In the genomic region with DNA sequence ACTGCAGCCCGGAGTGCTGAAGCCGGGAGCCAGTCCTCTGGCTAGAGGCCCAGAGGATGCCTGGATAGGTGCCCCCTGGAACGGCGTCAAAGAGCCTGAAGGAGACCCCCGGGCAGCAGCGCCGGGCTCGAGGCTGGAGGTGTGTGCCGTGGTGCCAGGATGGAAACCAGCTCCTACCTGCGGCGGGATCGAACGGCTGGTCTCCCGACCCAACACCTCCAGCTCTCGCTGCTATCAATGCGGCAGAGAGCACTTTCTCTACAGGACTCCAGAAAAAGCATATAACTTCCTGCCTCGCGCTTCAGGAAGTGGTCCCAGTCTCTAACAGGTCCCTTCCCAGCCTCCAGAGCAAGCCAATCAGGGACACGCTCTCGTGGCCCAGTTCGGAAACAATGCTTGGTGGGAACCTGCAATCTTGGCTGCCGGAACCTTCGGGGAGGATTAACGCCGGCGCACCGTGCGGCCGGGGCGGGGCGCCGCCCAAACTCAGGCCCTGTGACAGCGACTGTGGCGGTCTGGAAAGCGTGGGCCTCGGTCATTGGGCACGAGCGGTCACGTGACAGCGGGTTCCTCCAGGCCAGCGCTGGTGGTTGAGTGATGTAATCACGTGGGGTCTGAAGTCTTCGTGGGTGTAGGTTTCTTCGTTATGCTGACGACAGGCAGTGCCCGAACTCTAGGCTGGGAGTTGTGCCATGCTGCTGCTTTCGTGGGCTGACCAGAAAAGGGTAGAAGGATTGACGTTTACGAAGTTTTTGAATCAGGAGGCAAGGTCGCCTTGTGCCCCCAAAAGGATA, we compare ENCODE assay signal across 8 cellular contexts. TPM values are rescaled to one million over a fixed set of nuclear protein-coding genes. Genes with fewer than 3 reads are reported as not detected.
DNase-seq lines count a peak whose midpoint lies in the region; ATAC-seq and TF ChIP-seq lines count a peak whose summit lies in the region.

Gene SLC33A1, minus strand, starts transcription at position 281 of the 794 bp plus-strand sequence. CDS start 430 bp downstream, outside the sequence.

- CTCF ChIA-PET in PC-3 (lab: Charles Lee): interaction anchor here (0.6 to 1.4 kb wide), 3 partner anchors 38 to 472 kb away, joined by 4 to 6 read pairs (median 4); partner anchors contain the start of gene C3orf33

- H3K4me3 ChIP-seq in PC-3 (ENCODE audit: low read length): peak within 1 kb of the TSS; percentile 95
- H3K4me3 ChIP-seq in epithelial cell of esophagus (ENCODE audit: low read length): peak within 1 kb of the TSS; percentile 89
- peak within 1 kb of the TSS; percentile 91 for H3K4me3 ChIP-seq in mononuclear cell (ENCODE audit: low read length)

- no peaks in the 10 kb centered on the region for H3K9me2 ChIP-seq in PC-3 (replicated peaks; ENCODE audit: low read length)

- H3K4me1 ChIP-seq in PC-3 (ENCODE audit: insufficient read depth, low read length): peaks cover 11% of the 10 kb centered on the region; the same call in 1 of the 2 replicates
- H3K4me1 ChIP-seq in mononuclear cell (ENCODE audit: insufficient read depth, low read length): peaks cover 52% of the 10 kb centered on the region

- H3K79me2 ChIP-seq in PC-3 (ENCODE audit: low read length): peaks cover 49% of the 10 kb centered on the region

- no peaks in the 10 kb centered on the region for H3F3A ChIP-seq in PC-3 (ENCODE audit: low read length, unreplicated experiment)

- TF ChIP-seq CTCF in PC-3 (conservative IDR thresholded peaks at IDR 0.05; ENCODE audit: low read depth, low read length): no peak
- TF ChIP-seq CTCF in epithelial cell of esophagus (IDR thresholded peaks at IDR 0.05; ENCODE audit: insufficient read depth, low read depth, low read length, missing control alignments): no peak

- H3K27ac ChIP-seq in PC-3 (ENCODE audit: low read length): peak within 1 kb of the TSS; percentile 54

- intact Hi-C loops in PC-3 (cut with micrococcal nuclease): loop anchor here (1.0 to 10.0 kb wide), 6 partner anchors 16 to 500 kb away; partner anchors contain the start of genes C3orf33, GMPS and PLCH1

- H3K9ac ChIP-seq in PC-3 (ENCODE audit: low read length): peak within 1 kb of the TSS; percentile 87

- BruUV-seq in PC-3 (replicated peaks; lab: Mats Ljungman, UMichigan): no TSS peak

- peak; percentile 54 for TF ChIP-seq EP300 in Ishikawa (IDR thresholded peaks at IDR 0.05; ENCODE audit: borderline replicate concordance)

- H3K9me3 ChIP-seq in PC-3 (ENCODE audit: low read length): no peaks in the 10 kb centered on the region
- no peaks in the 10 kb centered on the region for H3K9me3 ChIP-seq in mononuclear cell (ENCODE audit: low read depth, low read length)

- peaks cover 9% of the 10 kb centered on the region for H4K20me1 ChIP-seq in PC-3 (ENCODE audit: low read length)

- peak; percentile 97 for DNase-seq in DMS114 treated with DMSO at 0.1 percent for 48 hours (lab: John Stamatoyannopoulos, UW; ENCODE audit: unreplicated experiment)
- peak; percentile 99 for DNase-seq in PC-3
- DNase-seq in activated T-cell treated with anti-CD3 and anti-CD28 coated beads for 48 hours (ENCODE audit: low read depth): peak; percentile 98
- DNase-seq in epithelial cell of esophagus (ENCODE audit: low read depth): peak; percentile 99
- DNase-seq in stimulated activated CD8-positive, alpha-beta memory T cell treated with anti-CD3 and anti-CD28 coated beads, Interleukin-4, amount 100 ng/mL, for 1 hour (ENCODE audit: low read depth in 2 of 2, low spot score in 1 of 2): peak; percentile 96 to 97

- H3K4me2 ChIP-seq in PC-3 (ENCODE audit: low read length): peak within 1 kb of the TSS; percentile 93

- H3K27me3 ChIP-seq in PC-3 (ENCODE audit: low read length) (no peaks in the 10 kb centered on the region), mononuclear cell (ENCODE audit: insufficient read depth, low read length) (no peaks in the 10 kb centered on the region)

- TF ChIP-seq RAD21 in Ishikawa (IDR thresholded peaks at IDR 0.05; ENCODE audit: low read depth): 0 out of 2 replicates have a peak, but pooled peaks have one; percentile 10

- no peaks in the 10 kb centered on the region for H3K36me3 ChIP-seq in PC-3 (ENCODE audit: low read depth, low read length)

- POLR2A ChIA-PET in PC-3 (lab: Charles Lee; ENCODE audit: unreplicated experiment): interaction anchor here (0.6 to 0.8 kb wide), 2 partner anchors 49 to 111 kb away, joined by 3 read pairs; partner anchors contain the start of gene C3orf33

- ATAC-seq in GM21576 (IDR thresholded peaks at IDR 0.05; ENCODE audit: unreplicated experiment) (peak; percentile 93), PC-3 (peak; percentile 94)

- H2AFZ ChIP-seq in PC-3 (ENCODE audit: low read length): peak within 1 kb of the TSS; percentile 77

TF ChIP-seq in Ishikawa, 13 proteins besides CTCF, POLR2A, EP300 and RAD21:
- TF ChIP-seq TCF12 (IDR thresholded peaks at IDR 0.05; ENCODE audit: low read depth) (peak; percentile 87), TAF1 (IDR thresholded peaks at IDR 0.05; ENCODE audit: low read depth) (peak; percentile 57), USF1 (IDR thresholded peaks at IDR 0.05) (peak; percentile 99), EGR1 (IDR thresholded peaks at IDR 0.05) (peak; percentile 33; the same call in 1 of the 2 replicates), NFIC (IDR thresholded peaks at IDR 0.05) (peak; percentile 48), CREB1 (IDR thresholded peaks at IDR 0.05; ENCODE audit: low read depth) (peak; percentile 33; the same call in 1 of the 2 replicates), CEBPB (IDR thresholded peaks at IDR 0.05) (peak; percentile 4; the same call in 1 of the 2 replicates), ZBTB7A (IDR thresholded peaks at IDR 0.05; ENCODE audit: low read depth) (no peak), FOXM1 (IDR thresholded peaks at IDR 0.05; ENCODE audit: borderline replicate concordance, low read depth) (no peak; the same call in 1 of the 2 replicates), TEAD4 (IDR thresholded peaks at IDR 0.05) (no peak), YY1 (IDR thresholded peaks at IDR 0.05; ENCODE audit: low read depth) (peak; percentile 37)
- TF ChIP-seq, protein P1, sequence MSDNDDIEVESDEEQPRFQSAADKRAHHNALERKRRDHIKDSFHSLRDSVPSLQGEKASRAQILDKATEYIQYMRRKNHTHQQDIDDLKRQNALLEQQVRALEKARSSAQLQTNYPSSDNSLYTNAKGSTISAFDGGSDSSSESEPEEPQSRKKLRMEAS (IDR thresholded peaks at IDR 0.05): peak; percentile 97
- TF ChIP-seq, protein P2, sequence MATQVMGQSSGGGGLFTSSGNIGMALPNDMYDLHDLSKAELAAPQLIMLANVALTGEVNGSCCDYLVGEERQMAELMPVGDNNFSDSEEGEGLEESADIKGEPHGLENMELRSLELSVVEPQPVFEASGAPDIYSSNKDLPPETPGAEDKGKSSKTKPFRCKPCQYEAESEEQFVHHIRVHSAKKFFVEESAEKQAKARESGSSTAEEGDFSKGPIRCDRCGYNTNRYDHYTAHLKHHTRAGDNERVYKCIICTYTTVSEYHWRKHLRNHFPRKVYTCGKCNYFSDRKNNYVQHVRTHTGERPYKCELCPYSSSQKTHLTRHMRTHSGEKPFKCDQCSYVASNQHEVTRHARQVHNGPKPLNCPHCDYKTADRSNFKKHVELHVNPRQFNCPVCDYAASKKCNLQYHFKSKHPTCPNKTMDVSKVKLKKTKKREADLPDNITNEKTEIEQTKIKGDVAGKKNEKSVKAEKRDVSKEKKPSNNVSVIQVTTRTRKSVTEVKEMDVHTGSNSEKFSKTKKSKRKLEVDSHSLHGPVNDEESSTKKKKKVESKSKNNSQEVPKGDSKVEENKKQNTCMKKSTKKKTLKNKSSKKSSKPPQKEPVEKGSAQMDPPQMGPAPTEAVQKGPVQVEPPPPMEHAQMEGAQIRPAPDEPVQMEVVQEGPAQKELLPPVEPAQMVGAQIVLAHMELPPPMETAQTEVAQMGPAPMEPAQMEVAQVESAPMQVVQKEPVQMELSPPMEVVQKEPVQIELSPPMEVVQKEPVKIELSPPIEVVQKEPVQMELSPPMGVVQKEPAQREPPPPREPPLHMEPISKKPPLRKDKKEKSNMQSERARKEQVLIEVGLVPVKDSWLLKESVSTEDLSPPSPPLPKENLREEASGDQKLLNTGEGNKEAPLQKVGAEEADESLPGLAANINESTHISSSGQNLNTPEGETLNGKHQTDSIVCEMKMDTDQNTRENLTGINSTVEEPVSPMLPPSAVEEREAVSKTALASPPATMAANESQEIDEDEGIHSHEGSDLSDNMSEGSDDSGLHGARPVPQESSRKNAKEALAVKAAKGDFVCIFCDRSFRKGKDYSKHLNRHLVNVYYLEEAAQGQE (IDR thresholded peaks at IDR 0.05; ENCODE audit: low read depth): no peak

RNA-seq across cellular contexts. Expression of gene SLC33A1, which starts in this region (rescaled TPM):
- total RNA-seq in PC-3 (2014; rRNA removed) (32.3 and 32.9 TPM in 2 replicates), mononuclear cell (30.3 TPM)

Comparison
In these comparisons a context has a peak if more than half of its experiments do, and no peak if none do; other contexts are left out.
1. Peak in every context shown above with its lines: DNase-seq, ATAC-seq, H3K4me3 ChIP-seq and H3K27ac ChIP-seq.